ENCODE assay signal across 30 cellular contexts in the genomic region with DNA sequence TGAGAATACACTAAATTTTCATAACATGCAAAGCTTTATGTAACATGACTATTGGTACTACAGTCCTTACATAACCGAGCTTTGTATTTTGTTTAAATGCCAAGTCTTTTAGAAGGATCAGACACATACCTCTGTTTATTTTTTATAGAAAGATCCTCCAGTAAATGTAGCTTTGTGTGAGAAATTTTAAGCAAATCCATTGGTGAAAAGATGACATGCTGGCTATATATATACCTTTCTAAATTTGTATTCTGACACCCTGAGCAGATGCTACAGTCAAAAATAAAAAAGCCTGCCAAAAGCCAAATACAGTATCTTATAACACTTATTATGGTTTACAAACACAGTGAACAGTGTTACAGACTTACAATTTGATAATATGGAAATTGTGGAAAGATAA. TPM values are rescaled to one million over a fixed set of nuclear protein-coding genes. Genes with fewer than 3 reads are reported as not detected.
"Had no signal": no experiment of that assay in that cellular context is flagged by ENCODE, and none has a peak within 500 bp of the region (broad histone marks: within the 10 kb centered on the region; RNA-seq: fewer than 3 reads in every experiment).

A gene (minus strand): TSS at position 201 of the 400 bp plus-strand sequence. CDS start 1,525 bp downstream, outside the sequence.

- H3K27me3 ChIP-seq: breast epithelium, dorsolateral prefrontal cortex, gastroesophageal sphincter, hepatocyte, right lobe of liver, upper lobe of left lung had no signal

- DNase-seq: activated CD4-positive, alpha-beta T cell treated with anti-CD3 and anti-CD28 coated beads for 36 hours; activated CD4-positive, CD25-positive, alpha-beta regulatory T cell; activated CD8-positive, alpha-beta memory T cell treated with anti-CD3 and anti-CD28 coated beads, Interleukin-2, amount 10 ng/mL, durations not matched to agents 7 days and 5 days; activated CD8-positive, alpha-beta T cell treated with anti-CD3 and anti-CD28 coated beads, Interleukin-2, amount 10 ng/mL, durations not matched to agents 7 days and 5 days; activated naive CD8-positive, alpha-beta T cell treated with anti-CD3 and anti-CD28 coated beads, Interleukin-2, amount 50 U/mL, for 24 hours; activated T-cell treated with anti-CD3 and anti-CD28 coated beads, Interleukin-2, amount 50 U/mL, for 48 hours; amygdala; central memory CD4-positive, alpha-beta T cell; dorsolateral prefrontal cortex; effector memory CD4-positive, alpha-beta T cell; erythroblast; kidney; left colon; natural killer cell; right lobe of liver; small intestine; stimulated activated CD4-positive, alpha-beta T cell treated with anti-CD3 and anti-CD28 coated beads, Interleukin-4, amount 100 ng/mL, for 24 hours; upper lobe of left lung had no signal

- H3K9me3 ChIP-seq: breast epithelium, gastroesophageal sphincter, right lobe of liver, upper lobe of left lung had no signal

- H2AFZ ChIP-seq: hepatocyte had no signal

- H3K4me3 ChIP-seq: breast epithelium, coronary artery, dorsolateral prefrontal cortex, gastroesophageal sphincter, hepatocyte, right lobe of liver, upper lobe of left lung had no signal

- H3K79me2 ChIP-seq: hepatocyte had no signal

- ATAC-seq: activated CD4-positive, alpha-beta T cell treated with anti-CD3 and anti-CD28 coated beads for 36 hours; activated CD8-positive, alpha-beta memory T cell treated with anti-CD3 and anti-CD28 coated beads, Interleukin-2, amount 10 ng/mL, durations not matched to agents 7 days and 5 days; activated CD8-positive, alpha-beta T cell treated with anti-CD3 and anti-CD28 coated beads, Interleukin-2, amount 10 ng/mL, durations not matched to agents 7 days and 5 days; activated naive CD8-positive, alpha-beta T cell treated with anti-CD3 and anti-CD28 coated beads, Interleukin-2, amount 50 U/mL, for 24 hours; gastroesophageal sphincter; left colon; natural killer cell; right lobe of liver; stimulated activated effector memory CD8-positive, alpha-beta T cell treated with anti-CD3 and anti-CD28 coated beads, Interleukin-12 subunit alpha, Interleukin-12 subunit beta, amount 100 ng/mL, for 72 hours had no signal

- H3K4me1 ChIP-seq: breast epithelium, gastroesophageal sphincter, right lobe of liver, upper lobe of left lung had no signal

- H3K36me3 ChIP-seq: breast epithelium, gastroesophageal sphincter, right lobe of liver, upper lobe of left lung had no signal

- H3K27ac ChIP-seq: breast epithelium, coronary artery, gastroesophageal sphincter, hepatocyte, right lobe of liver, upper lobe of left lung had no signal

- H3K4me2 ChIP-seq: hepatocyte had no signal

RNA-seq across cellular contexts. Expression of the gene that starts here (rescaled TPM):
- total RNA-seq: activated CD4-positive, alpha-beta T cell treated with anti-CD3 and anti-CD28 coated beads for 36 hours; activated CD8-positive, alpha-beta memory T cell treated with anti-CD3 and anti-CD28 coated beads, Interleukin-2, amount 10 ng/mL, durations not matched to agents 7 days and 5 days; activated CD8-positive, alpha-beta T cell treated with anti-CD3 and anti-CD28 coated beads, Interleukin-2, amount 10 ng/mL, durations not matched to agents 7 days and 5 days; activated T-helper 2 cell treated with anti-CD3 and anti-CD28 coated beads, Interferon-gamma antibody, Interleukin-2, Interleukin-4, amounts not matched to agents 10 μg/mL and 5 μg/mL and 100 μg/mL, durations not matched to agents 14 hours and 24 hours and 36 hours; gastroesophageal sphincter; kidney; left colon; mesothelial cell of epicardium; osteoblast; posterior vena cava; renal cortical epithelial cell; right lobe of liver; subcutaneous adipose tissue; T-helper 1 cell treated with Interleukin-12 subunit alpha and Interleukin-12 subunit beta and Interleukin-4 antibody, amounts not matched to agents 30 ng/mL and 1 ng/mL, for 36 hours; upper lobe of left lung had no signal
